In the genomic region with DNA sequence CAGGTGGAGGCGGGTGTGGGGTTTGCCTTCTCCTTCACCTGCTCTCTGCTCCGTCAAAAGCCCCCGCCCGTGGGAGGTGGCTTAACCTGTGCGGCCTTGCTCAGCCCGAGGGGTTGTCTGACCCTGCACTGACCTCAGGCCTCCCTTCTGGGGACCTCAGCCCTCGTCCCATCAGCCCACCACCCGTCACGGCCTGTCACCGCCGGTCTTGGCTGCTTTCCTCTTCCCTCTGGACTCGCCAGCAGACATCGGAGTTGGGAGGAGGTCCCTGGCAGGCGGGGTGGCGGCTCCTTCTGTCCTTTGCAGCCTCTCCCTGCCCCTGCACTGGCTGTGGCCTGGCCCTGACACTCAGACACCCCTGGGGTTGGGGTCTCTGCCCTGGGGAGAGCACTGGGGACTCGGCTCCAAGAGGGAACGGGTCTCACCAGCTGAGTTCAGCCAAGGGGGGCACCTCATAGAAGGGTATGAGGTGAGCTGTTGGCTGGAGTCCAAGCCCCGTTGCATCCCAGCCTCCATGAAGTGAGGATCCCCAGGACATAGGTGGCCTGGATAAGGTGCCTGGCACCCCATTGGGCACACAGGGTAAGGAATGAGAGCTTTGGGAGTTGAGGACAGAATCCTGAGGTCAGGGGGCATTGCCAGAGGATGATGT, we compare ENCODE assay signal across 22 cellular contexts.
A peak's percentile ranks its signal among the peaks of the same experiment; 100 is the strongest.
DNase-seq lines count a peak whose midpoint lies in the region; ATAC-seq lines count a peak whose summit lies in the region.
"Had no signal": no experiment of that assay in that cellular context is flagged by ENCODE, and none has a peak within 500 bp of the region (broad histone marks: within the 10 kb centered on the region; RNA-seq: fewer than 3 reads in every experiment).

No MANE protein-coding gene starts in this region.

- ATAC-seq in GM21619 (IDR thresholded peaks at IDR 0.05; ENCODE audit: unreplicated experiment) (no peak), HG03097 (IDR thresholded peaks at IDR 0.05; ENCODE audit: low FRiP score, unreplicated experiment) (no peak)
- ATAC-seq: A549; activated CD8-positive, alpha-beta T cell treated with anti-CD3 and anti-CD28 coated beads, Interleukin-2, amount 10 ng/mL, durations not matched to agents 7 days and 5 days; activated T-cell treated with anti-CD3 and anti-CD28 coated beads, Interleukin-2, amount 50 U/mL, for 4 hours; stimulated activated effector memory CD8-positive, alpha-beta T cell treated with anti-CD3 and anti-CD28 coated beads, Interleukin-12 subunit alpha, Interleukin-12 subunit beta, amount 100 ng/mL, for 72 hours; T-helper 17 cell had no signal

- peak; percentile 43 for DNase-seq in NCI-H345 (lab: John Stamatoyannopoulos, UW)
- no peak for DNase-seq in NCI-H345 treated with DMSO at 0.1 percent for 48 hours (lab: John Stamatoyannopoulos, UW; ENCODE audit: unreplicated experiment)
- peak; percentile 76 for DNase-seq in NCI-H69 (lab: John Stamatoyannopoulos, UW)
- peak; percentile 42 for DNase-seq in islet precursor cell
- peak; percentile 54 for DNase-seq in retina
- DNase-seq in SIG-M5 treated with dmso at 0.1 percent for 504 hours (lab: John Stamatoyannopoulos, UW; ENCODE audit: unreplicated experiment), result no peak
- DNase-seq: activated CD8-positive, alpha-beta T cell treated with anti-CD3 and anti-CD28 coated beads, Interleukin-2, amount 10 ng/mL, durations not matched to agents 7 days and 5 days; activated naive CD4-positive, alpha-beta T cell treated with anti-CD3 and anti-CD28 coated beads for 36 hours; activated T-cell treated with anti-CD3 and anti-CD28 coated beads, Interleukin-2, amount 50 U/mL, for 4 hours; amniotic stem cell; BE2C; DND-41; HCEC 1CT; mammary epithelial cell; NCI-H526; SK-N-SH; small intestine; T-helper 17 cell had no signal

Comparison
In these comparisons a context has a peak if more than half of its experiments do, and no peak if none do; other contexts are left out.
1. DNase-seq: peak in NCI-H345 (single experiment), NCI-H69 (single experiment), islet precursor cell (single experiment) and retina (single experiment); none in NCI-H345 treated with DMSO at 0.1 percent for 48 hours (single experiment) and SIG-M5 treated with dmso at 0.1 percent for 504 hours (single experiment).